Comparison of ENCODE assay signal across 8 cellular contexts in genomic region chr15:75455982-75456531, GRCh38. TPM values are rescaled to one million over a fixed set of nuclear protein-coding genes. Genes with fewer than 3 reads are reported as not detected.
DNase-seq lines count a peak whose midpoint lies in the region; ATAC-seq, FAIRE-seq and TF ChIP-seq lines count a peak whose summit lies in the region.

No MANE protein-coding gene starts in this region.

- H4K20me1 ChIP-seq in HCT116 (ENCODE audit: insufficient read depth): no peaks in the 10 kb centered on the region; the same call in 1 of the 2 replicates
- H4K20me1 ChIP-seq in keratinocyte (ENCODE audit: control insufficient read depth, extremely low read depth, insufficient read depth, low read length): peaks cover 3% of the 10 kb centered on the region

- H3K79me2 ChIP-seq in HCT116 (ENCODE audit: insufficient read depth, low read length) (peaks cover 21% of the 10 kb centered on the region), keratinocyte (ENCODE audit: control insufficient read depth, insufficient read depth, low read length) (peaks cover 10% of the 10 kb centered on the region)

- no peaks in the 10 kb centered on the region for H3K9me2 ChIP-seq in HCT116 (ENCODE audit: insufficient read depth)

- H3K27ac Mint-ChIP-seq in CD4-positive, CD25-positive, alpha-beta regulatory T cell: peak overlapping the region; percentile 82 to 96 (median 88)

- POLR2A ChIA-PET in HCT116 (lab: Charles Lee): interaction anchor here (1.2 to 1.6 kb wide), 4 partner anchors 10 to 217 kb away, joined by 3 to 8 read pairs (median 4); partner anchors contain the start of genes IMP3 and MAN2C1

- peak overlapping the region; percentile 97 for H3K9ac ChIP-seq in HCT116 (ENCODE audit: low read length)
- peak overlapping the region; percentile 95 for H3K9ac ChIP-seq in keratinocyte (ENCODE audit: control insufficient read depth, extremely low read depth, insufficient read depth, low read length)

- dilution Hi-C loops in keratinocyte (cut with MboI; ENCODE audit: extremely low pct_ligation_motif_present, low sequenced_read_pairs): no loop called here

- H3K36me3 Mint-ChIP-seq in CD4-positive, CD25-positive, alpha-beta regulatory T cell: no peaks in the 10 kb centered on the region

- TF ChIP-seq RAD21 in HCT116 (IDR thresholded peaks at IDR 0.05; ENCODE audit: low read depth): no peak

- H2AFZ ChIP-seq in HCT116 (ENCODE audit: low read depth, low read length, poor library complexity, severe bottlenecking) (peak overlapping the region; percentile 44), keratinocyte (ENCODE audit: control insufficient read depth, low read length) (peak overlapping the region; percentile 91)

- ATAC-seq in CD4-positive, CD25-positive, alpha-beta regulatory T cell (ENCODE audit: low read depth in 2 of 2): no peak
- ATAC-seq in HCT116: no peak

- H3K4me3 ChIP-seq in CD4-positive, CD25-positive, alpha-beta regulatory T cell (ENCODE audit: low read depth, low read length): peak overlapping the region; percentile 90
- H3K4me3 ChIP-seq in HCT116 (replicated peaks in 1 of 2; ENCODE audit: low read depth in 1 of 2, low read length in 2 of 2) (peak overlapping the region; percentile 92 to 97), SJCRH30 (peak overlapping the region; percentile 77), astrocyte of the cerebellum (ENCODE audit: low read depth, low read length) (peak overlapping the region; percentile 93), keratinocyte (ENCODE audit: control insufficient read depth in 2 of 3, extremely low read depth in 1 of 3, insufficient read depth in 2 of 3, low read depth in 1 of 3, low read length in 3 of 3) (peak overlapping the region; percentile 72 to 94 (median 77))

- TSS peak; percentile 32 for BruUV-seq in HCT116 (replicated peaks; lab: Mats Ljungman, UMichigan)

- H3K36me3 ChIP-seq in CD4-positive, CD25-positive, alpha-beta regulatory T cell (ENCODE audit: control insufficient read depth, insufficient read depth, low read length): no peaks in the 10 kb centered on the region
- no peaks in the 10 kb centered on the region for H3K36me3 ChIP-seq in HCT116 (ENCODE audit: control insufficient read depth in 1 of 2, insufficient read depth in 2 of 2, low read length in 2 of 2)
- H3K36me3 ChIP-seq in SJCRH30: no peaks in the 10 kb centered on the region
- no peaks in the 10 kb centered on the region for H3K36me3 ChIP-seq in keratinocyte (ENCODE audit: control insufficient read depth in 2 of 2, extremely low read depth in 1 of 2, insufficient read depth in 2 of 2, low read length in 2 of 2)

- peaks cover 27% of the 10 kb centered on the region for H3K4me1 ChIP-seq in CD4-positive, CD25-positive, alpha-beta regulatory T cell (ENCODE audit: control insufficient read depth, insufficient read depth, low read length, poor library complexity, severe bottlenecking)
- H3K4me1 ChIP-seq in HCT116 (ENCODE audit: control insufficient read depth in 1 of 2, insufficient read depth in 2 of 2, low read length in 2 of 2) (peaks cover 0 to 28% of the 10 kb centered on the region in 2 experiments; a peak in 2 of 4 replicates), SJCRH30 (no peaks in the 10 kb centered on the region), keratinocyte (ENCODE audit: control insufficient read depth, extremely low read depth, insufficient read depth, low read length) (peaks cover 26% of the 10 kb centered on the region)

- in situ Hi-C loops in astrocyte of the cerebellum (cut with HindIII; ENCODE audit: low sequenced_read_pairs): loop anchor here (25.0 kb wide), 1 partner anchor 181 kb away; the partner anchor contains the start of genes IMP3, SNUPN and SNX33

- peaks cover 4 to 23% (median 9%) of the 10 kb centered on the region in 4 donors for H3K4me1 Mint-ChIP-seq in CD4-positive, CD25-positive, alpha-beta regulatory T cell

- CTCF ChIA-PET in HCT116 (lab: Charles Lee): interaction anchor here (0.5 to 1.2 kb wide), 2 partner anchors 88 to 271 kb away, joined by 3 to 5 read pairs; no protein-coding TSS in a partner anchor

- H3K27me3 Mint-ChIP-seq in CD4-positive, CD25-positive, alpha-beta regulatory T cell: no peaks in the 10 kb centered on the region

- TF ChIP-seq POLR2A in HCT116 (IDR thresholded peaks at IDR 0.05; ENCODE audit: borderline replicate concordance, extremely low read depth, insufficient read depth, insufficient read length): no peak

- no peaks in the 10 kb centered on the region for H3K27me3 ChIP-seq in CD4-positive, CD25-positive, alpha-beta regulatory T cell (ENCODE audit: control insufficient read depth, insufficient read depth, low read length)
- H3K27me3 ChIP-seq in HCT116 (ENCODE audit: insufficient read depth, low read length): no peaks in the 10 kb centered on the region
- no peaks in the 10 kb centered on the region for H3K27me3 ChIP-seq in SJCRH30
- no peaks in the 10 kb centered on the region for H3K27me3 ChIP-seq in keratinocyte (ENCODE audit: control insufficient read depth, extremely low read depth, insufficient read depth, low read length)

- no peaks in the 10 kb centered on the region for H3K9me3 ChIP-seq in CD4-positive, CD25-positive, alpha-beta regulatory T cell (ENCODE audit: control insufficient read depth in 2 of 2, low read length in 2 of 2)
- H3K9me3 ChIP-seq in HCT116 (ENCODE audit: control insufficient read depth in 1 of 2, insufficient read depth in 1 of 2, low read depth in 1 of 2, low read length in 2 of 2) (no peaks in the 10 kb centered on the region), SJCRH30 (replicated peaks) (no peaks in the 10 kb centered on the region), keratinocyte (ENCODE audit: control insufficient read depth, low read depth, low read length) (no peaks in the 10 kb centered on the region)

- peak overlapping the region; percentile 90 to 97 (median 94) for H3K4me3 Mint-ChIP-seq in CD4-positive, CD25-positive, alpha-beta regulatory T cell

- RAD21 ChIA-PET in HCT116 (lab: Charles Lee; ENCODE audit: low non-redundant PET in 1 of 2, low total read pairs in 2 of 2, uncharacterized antibody in 2 of 2, unreplicated experiment in 2 of 2): interaction anchor here in 1 of 2 experiments (1.0 kb wide), 1 partner anchor 184 kb away, joined by 3 read pairs; the partner anchor contains the start of gene IMP3

- DNase-seq in CD4-positive, CD25-positive, alpha-beta regulatory T cell: peak in 2 of 3 donors; percentile 40 to 83
- DNase-seq in HCT116 (ENCODE audit: low read depth, low spot score) (peak; percentile 12), SJCRH30 (peak; percentile 38 to 66), astrocyte of the cerebellum (ENCODE audit: low read depth) (no peak), keratinocyte (ENCODE audit: low read depth, low spot score) (no peak), mesenteric fat pad (ENCODE audit: low spot score) (no peak), DMS153 (lab: John Stamatoyannopoulos, UW) (no peak)
- DNase-seq in stimulated activated CD4-positive, alpha-beta T cell treated with anti-CD3 and anti-CD28 coated beads, TNF-alpha, amount 100 ng/mL, for 48 hours (ENCODE audit: low read depth in 3 of 3): peak in 2 of 3 donors; percentile 45 to 53

- peak overlapping the region; percentile 73 for H3K4me2 ChIP-seq in HCT116 (ENCODE audit: low read length)
- peak overlapping the region; percentile 80 for H3K4me2 ChIP-seq in keratinocyte (ENCODE audit: control insufficient read depth, extremely low read depth, insufficient read depth, low read depth, low read length)

- H3K9me1 ChIP-seq in keratinocyte (ENCODE audit: control insufficient read depth, extremely low read depth, insufficient read depth, low read length): no peaks in the 10 kb centered on the region

- no peak for TF ChIP-seq CTCF in HCT116 (IDR thresholded peaks at IDR 0.05 in 2 of 3, conservative IDR thresholded peaks at IDR 0.05 in 1 of 3; ENCODE audit: borderline replicate concordance in 1 of 3, insufficient read depth in 1 of 3, low read depth in 2 of 3, low read length in 2 of 3)
- TF ChIP-seq CTCF in astrocyte of the cerebellum (IDR thresholded peaks at IDR 0.05; ENCODE audit: low read depth, low read length, missing control alignments): no peak
- TF ChIP-seq CTCF in keratinocyte (optimal IDR thresholded peaks at IDR 0.05 in 1 of 3, IDR thresholded peaks at IDR 0.05 in 1 of 3, conservative IDR thresholded peaks at IDR 0.05 in 1 of 3; ENCODE audit: extremely low read depth in 1 of 3, insufficient read depth in 2 of 3, low read length in 3 of 3): no peak

- no peak for FAIRE-seq in keratinocyte (lab: Jason Lieb, UNC)

- intact Hi-C loops in HCT116 (cut with micrococcal nuclease): loop anchor here (1.0 kb wide), 1 partner anchor 184 kb away; the partner anchor contains the start of gene IMP3

- H3K9me3 Mint-ChIP-seq in CD4-positive, CD25-positive, alpha-beta regulatory T cell: no peaks in the 10 kb centered on the region

- H3K27ac ChIP-seq in CD4-positive, CD25-positive, alpha-beta regulatory T cell (ENCODE audit: insufficient read depth, low read length, poor library complexity, severe bottlenecking): peak overlapping the region; percentile 99
- H3K27ac ChIP-seq in HCT116 (ENCODE audit: low read depth, low read length) (peak overlapping the region; percentile 62), SJCRH30 (peak overlapping the region; percentile 49), keratinocyte (ENCODE audit: control insufficient read depth, insufficient read depth, low read length) (peak overlapping the region; percentile 74)

TF ChIP-seq in HCT116, 20 proteins besides CTCF, POLR2A, EP300 and RAD21 (continues in another document):
- TF ChIP-seq CBX3 (IDR thresholded peaks at IDR 0.05; ENCODE audit: low read depth) (no peak), ZFX (IDR thresholded peaks at IDR 0.05) (no peak), ATF3 (IDR thresholded peaks at IDR 0.05) (no peak), YY1 (IDR thresholded peaks at IDR 0.05; ENCODE audit: extremely low read depth, insufficient replicate concordance, low read depth, low read length) (no peak)

RNA-seq across cellular contexts. Expression of gene SIN3A, which starts 4.6 kb away (rescaled TPM):
- 123 TPM for total RNA-seq in CD4-positive, CD25-positive, alpha-beta regulatory T cell
- 10 to 100 TPM; 13.6 to 15.0 (median 14.8) TPM for polyA plus RNA-seq in CD4-positive, CD25-positive, alpha-beta regulatory T cell
- total RNA-seq in HCT116 (2021; ENCODE audit: unreplicated experiment): 70.1 TPM
- 38.4 and 38.5 TPM in 2 replicates for polyA plus RNA-seq in HCT116 (2012)
- 59.8 and 68.5 TPM in 2 replicates for total RNA-seq in SJCRH30 (2014; rRNA removed; shearing (Covaris generic))
- polyA plus RNA-seq in keratinocyte: 12.4 to 26.1 TPM (median 19.4 TPM) in 3 replicates
- polyA plus RNA-seq in keratinocyte (2011; ENCODE audit: low read depth): 20.1 TPM
- 15.3 TPM in 2 replicates for polyA plus RNA-seq in keratinocyte (2011; cell fraction: cytosol; rRNA removed)
- polyA plus RNA-seq in keratinocyte (2011; cell fraction: nucleus; rRNA removed): 36.0 and 37.6 TPM in 2 replicates
- 11.2 and 18.4 TPM in 2 replicates for polyA plus RNA-seq in keratinocyte (2012; ENCODE audit: low replicate concordance)
- 40.4 to 62.1 TPM (median 48.9 TPM) in 3 replicates for polyA minus RNA-seq in keratinocyte
- 17.6 TPM for polyA minus RNA-seq in keratinocyte (2011; cell fraction: cytosol; rRNA and poly(A)+ RNA removed)
- polyA minus RNA-seq in keratinocyte (2011; cell fraction: nucleus; rRNA and poly(A)+ RNA removed): 25.9 and 48.2 TPM in 2 replicates
- total RNA-seq in mesenteric fat pad: 41.9 TPM

Comparison
In these comparisons a context has a peak if more than half of its experiments do, and no peak if none do; other contexts are left out.
1. DNase-seq: peak in CD4-positive, CD25-positive, alpha-beta regulatory T cell (2 of 3), HCT116 (single experiment), SJCRH30 (2 of 2) and stimulated activated CD4-positive, alpha-beta T cell treated with anti-CD3 and anti-CD28 coated beads, TNF-alpha, amount 100 ng/mL, for 48 hours (2 of 3); none in astrocyte of the cerebellum (single experiment), keratinocyte (single experiment), mesenteric fat pad (single experiment) and DMS153 (single experiment).
2. H3K27ac ChIP-seq: peak in every context shown above with its lines; median percentile 99 in CD4-positive, CD25-positive, alpha-beta regulatory T cell; 74 in keratinocyte; 62 in HCT116; 49 in SJCRH30.
3. Peak in every context shown above with its lines, with median percentiles within 50 percentile points of each other: H3K4me3 ChIP-seq.